20 cellular contexts compared by ENCODE assay signal in genomic region chr6:3424185-3424927, GRCh38. TPM values are rescaled to one million over a fixed set of nuclear protein-coding genes. Genes with fewer than 3 reads are reported as not detected.
DNase-seq lines count a peak whose midpoint lies in the region; ATAC-seq, FAIRE-seq and TF ChIP-seq lines count a peak whose summit lies in the region.
"Had no signal": no experiment of that assay in that cellular context is flagged by ENCODE, and none has a peak within 500 bp of the region (broad histone marks: within the 10 kb centered on the region; RNA-seq: fewer than 3 reads in every experiment).

No MANE protein-coding gene starts in this region.

- H2BK15ac ChIP-seq in mesendoderm (replicated peaks; ENCODE audit: low read depth) = no peak overlapping the region

- H3K36me3 ChIP-seq in HepG2 (replicated peaks in 1 of 2; ENCODE audit: control insufficient read depth in 1 of 2, insufficient read depth in 2 of 2, low read length in 2 of 2) = peaks cover 5 to 26% of the 10 kb centered on the region in 2 experiments
- H3K36me3 ChIP-seq in right lobe of liver = no peaks in the 10 kb centered on the region
- H3K36me3 ChIP-seq in K562 (ENCODE audit: control insufficient read depth, insufficient read depth, low read length) = no peaks in the 10 kb centered on the region
- H3K36me3 ChIP-seq in mesendoderm (ENCODE audit: control insufficient read depth, insufficient read depth, low read length) = no peaks in the 10 kb centered on the region
- H3K36me3 ChIP-seq in ascending aorta = no peaks in the 10 kb centered on the region
- H3K36me3 ChIP-seq in endodermal cell (ENCODE audit: control insufficient read depth, insufficient read depth, low read length) = no peaks in the 10 kb centered on the region
- H3K36me3 ChIP-seq: MG63 had no signal

- no peaks in the 10 kb centered on the region for H3K27me3 Mint-ChIP-seq in endodermal cell (ENCODE audit: insufficient read depth)
- H3K27me3 Mint-ChIP-seq: CD4-positive, alpha-beta memory T cell had no signal

- H3K9ac ChIP-seq in HepG2 (ENCODE audit: insufficient read depth, low read depth, low read length) (no peak overlapping the region), K562 (ENCODE audit: insufficient read depth in 1 of 2, low read depth in 2 of 2, low read length in 2 of 2) (no peak overlapping the region), mesendoderm (ENCODE audit: low read length) (no peak overlapping the region), endodermal cell (ENCODE audit: extremely low read depth, low read length, poor library complexity, severe bottlenecking) (no peak overlapping the region)
- H3K9ac ChIP-seq: KMS-11 had no signal

- peaks cover 59% of the 10 kb centered on the region for H3K4me1 Mint-ChIP-seq in endodermal cell

- TF ChIP-seq CTCF in HepG2 (CRISPR knock-in tag; IDR thresholded peaks at IDR 0.05) = no peak
- TF ChIP-seq CTCF in right lobe of liver (IDR thresholded peaks at IDR 0.05) = no peak
- no peak for TF ChIP-seq CTCF in K562 (IDR thresholded peaks at IDR 0.05 in 2 of 3, conservative IDR thresholded peaks at IDR 0.05 in 1 of 3; ENCODE audit: insufficient read depth in 2 of 3, low read depth in 1 of 3, low read length in 3 of 3)
- no peak for TF ChIP-seq CTCF in ascending aorta (IDR thresholded peaks at IDR 0.05)
- TF ChIP-seq CTCF in endodermal cell (conservative IDR thresholded peaks at IDR 0.05) = no peak

- H3K27ac ChIP-seq in HepG2 (ENCODE audit: extremely low read length, insufficient read depth, low read length) (no peak overlapping the region), right lobe of liver (no peak overlapping the region), K562 (ENCODE audit: extremely low read depth, low read depth, low read length) (no peak overlapping the region), mesendoderm (ENCODE audit: low read depth, low read length) (peak overlapping the region; percentile 30), ascending aorta (no peak overlapping the region), endodermal cell (ENCODE audit: low read depth, low read length) (no peak overlapping the region)
- H3K27ac ChIP-seq: KMS-11 had no signal

- FAIRE-seq in HepG2 (lab: Jason Lieb, UNC) (no peak), K562 (lab: Jason Lieb, UNC) (no peak)
- FAIRE-seq: D721Med, H54, RCC 7860 had no signal

- no peak overlapping the region for H4K5ac ChIP-seq in mesendoderm (ENCODE audit: low read length)

- no peak overlapping the region for H3K56ac ChIP-seq in mesendoderm (ENCODE audit: low read length)

- TF ChIP-seq RAD21 in HepG2 (CRISPR knock-in tag; IDR thresholded peaks at IDR 0.05) (no peak), K562 (CRISPR knock-in tag; conservative IDR thresholded peaks at IDR 0.05 in 1 of 2, IDR thresholded peaks at IDR 0.05 in 1 of 2) (no peak)

- 0 out of 2 replicates have a peak, but pooled peaks cover 12% of the 10 kb centered on the region for H4K20me1 ChIP-seq in HepG2 (ENCODE audit: insufficient read depth, low read length)
- no peaks in the 10 kb centered on the region for H4K20me1 ChIP-seq in K562 (replicated peaks; ENCODE audit: control insufficient read depth, insufficient read depth, low read length)

- H2BK5ac ChIP-seq in mesendoderm (ENCODE audit: low read length) = no peak overlapping the region

- H3K27me3 ChIP-seq in HepG2 (ENCODE audit: control insufficient read depth in 1 of 2, insufficient read depth in 2 of 2, low read length in 2 of 2) (no peaks in the 10 kb centered on the region), right lobe of liver (no peaks in the 10 kb centered on the region), K562 (ENCODE audit: control insufficient read depth in 2 of 2, insufficient read depth in 2 of 2, low read length in 2 of 2) (no peaks in the 10 kb centered on the region), mesendoderm (ENCODE audit: insufficient read depth, low read length, poor library complexity) (no peaks in the 10 kb centered on the region), ascending aorta (no peaks in the 10 kb centered on the region), endodermal cell (ENCODE audit: control insufficient read depth, insufficient read depth, low read length, poor library complexity, severe bottlenecking) (no peaks in the 10 kb centered on the region)
- H3K27me3 ChIP-seq: MG63 had no signal

- no peaks in the 10 kb centered on the region for H3K9me3 ChIP-seq in HepG2 (ENCODE audit: low read length)
- no peaks in the 10 kb centered on the region for H3K9me3 ChIP-seq in right lobe of liver
- H3K9me3 ChIP-seq in K562 (replicated peaks; ENCODE audit: control insufficient read depth, insufficient read depth, low read depth, low read length) = no peaks in the 10 kb centered on the region
- H3K9me3 ChIP-seq in ascending aorta = no peaks in the 10 kb centered on the region
- H3K9me3 ChIP-seq in endodermal cell (ENCODE audit: control insufficient read depth, low read length) = no peaks in the 10 kb centered on the region
- H3K9me3 ChIP-seq: MG63 had no signal

- H3K4me1 ChIP-seq in HepG2 (ENCODE audit: insufficient read depth, low read length) (peaks cover 42% of the 10 kb centered on the region), right lobe of liver (peaks cover 0 to 35% (median 11%) of the 10 kb centered on the region in 4 donors), K562 (replicated peaks in 1 of 2; ENCODE audit: control insufficient read depth in 2 of 2, insufficient read depth in 2 of 2, low read length in 2 of 2) (peaks cover 13 to 31% of the 10 kb centered on the region in 2 experiments), mesendoderm (ENCODE audit: control insufficient read depth, low read depth, low read length) (peaks cover 3% of the 10 kb centered on the region), ascending aorta (no peaks in the 10 kb centered on the region), endodermal cell (ENCODE audit: control insufficient read depth, insufficient read depth, low read length) (peaks cover 2% of the 10 kb centered on the region)

- no peak overlapping the region for H2AK5ac ChIP-seq in mesendoderm (ENCODE audit: low read length)

- 96% methylated on average over 9 of the region's 9 CpGs for WGBS in HepG2 (ENCODE audit: low lambda C conversion rate)
- WGBS in right lobe of liver (ENCODE audit: insufficient coverage, low coverage, low lambda C conversion rate, missing lambda C conversion rate) = 87% methylated on average over 9 of the region's 9 CpGs
- WGBS in K562 (ENCODE audit: insufficient coverage, low coverage, missing lambda C conversion rate) = 86% methylated on average over 9 of the region's 9 CpGs
- no CpG with 5 or more reads among the region's 9 CpGs for WGBS in mesendoderm (ENCODE audit: extremely low coverage, insufficient coverage, low lambda C conversion rate)
- 95 to 97% methylated on average over 8 to 9 of the region's 9 CpGs for WGBS in endodermal cell (ENCODE audit: insufficient coverage in 1 of 2, insufficient read length in 1 of 2), 2 experiments

- no peak for TF ChIP-seq EP300 in HepG2 (IDR thresholded peaks at IDR 0.05; ENCODE audit: low read depth in 2 of 2, low read length in 2 of 2)
- no peak for TF ChIP-seq EP300 in HepG2 (CRISPR knock-in tag; IDR thresholded peaks at IDR 0.05; ENCODE audit: borderline replicate concordance)
- TF ChIP-seq EP300 in K562 (IDR thresholded peaks at IDR 0.05; ENCODE audit: low read length) = no peak

- H3K27ac Mint-ChIP-seq in endodermal cell = no peak overlapping the region

- H2BK120ac ChIP-seq in mesendoderm (ENCODE audit: low read depth, low read length) = no peak overlapping the region

- H3K4ac ChIP-seq in mesendoderm (ENCODE audit: low read depth, low read length) = no peak overlapping the region

- intact Hi-C loops in HepG2 (cut with micrococcal nuclease; ENCODE audit: unreplicated experiment) (no loop called here), right lobe of liver (cut with DNase I) (no loop called here), K562 (cut with micrococcal nuclease) (no loop called here), ascending aorta (cut with DNase I) (no loop called here)

- DNase-seq in HepG2 (ENCODE audit: low spot score) (no peak), right lobe of liver (no peak), K562 (ENCODE audit: extremely low read depth in 1 of 4, low spot score in 3 of 4) (no peak), mesendoderm (no peak), ascending aorta (ENCODE audit: low spot score in 2 of 2) (no peak), endodermal cell (no peak), HCEC 1CT (no peak), mesenteric fat pad (ENCODE audit: low spot score) (no peak)
- DNase-seq: 8988T; CD4-positive, alpha-beta memory T cell; DMS79 treated with DMSO at 0.1 percent for 48 hours; MG63; NCI-H1105; NCI-H1694; NCI-H526 treated with DMSO at 0.1 percent for 48 hours; SIG-M5 had no signal

- no peak overlapping the region for H3K4me3 Mint-ChIP-seq in endodermal cell
- H3K4me3 Mint-ChIP-seq: CD4-positive, alpha-beta memory T cell had no signal

- no peaks in the 10 kb centered on the region for H3K79me1 ChIP-seq in mesendoderm (ENCODE audit: low read length)

- in situ Hi-C loops in HepG2 (cut with HindIII; ENCODE audit: extremely low pct_ligation_motif_present, low pct_unique_long_range_greater_than_20kb) = no loop called here
- in situ Hi-C loops in K562 (cut with MboI) = no loop called here

- CTCF ChIA-PET in HepG2 (lab: Yijun Ruan, JAX; ENCODE audit: low intra/inter-chr PET ratio, low total read pairs) = no interaction called here
- CTCF ChIA-PET in K562 (lab: Yijun Ruan, JAX; ENCODE audit: low intra/inter-chr PET ratio) = no interaction called here

- H3K79me2 ChIP-seq in HepG2 (ENCODE audit: insufficient read depth, low read length) (peaks cover 74% of the 10 kb centered on the region), K562 (ENCODE audit: control insufficient read depth, insufficient read depth, low read length) (no peaks in the 10 kb centered on the region), mesendoderm (ENCODE audit: control insufficient read depth, insufficient read depth, low read length) (no peaks in the 10 kb centered on the region)

- H4K8ac ChIP-seq in mesendoderm (ENCODE audit: low read depth, low read length) = no peak overlapping the region

- ATAC-seq in HepG2 (no peak), right lobe of liver (no peak), K562 (no peak)

- BruUV-seq in HepG2 (replicated peaks; lab: Mats Ljungman, UMichigan) (no TSS peak), K562 (replicated peaks; lab: Mats Ljungman, UMichigan) (no TSS peak)

- no peaks in the 10 kb centered on the region for H3K9me3 Mint-ChIP-seq in endodermal cell
- H3K9me3 Mint-ChIP-seq: CD4-positive, alpha-beta memory T cell had no signal

- no peak overlapping the region for H3K23ac ChIP-seq in mesendoderm (ENCODE audit: low read length)

- POLR2A ChIA-PET in HepG2 (lab: Yijun Ruan, JAX) = no interaction called here
- POLR2A ChIA-PET in K562 (lab: Yijun Ruan, JAX) = interaction anchor here (0.6 kb wide), 1 partner anchor 20 kb away, joined by 3 read pairs; no protein-coding TSS in a partner anchor

- H3K18ac ChIP-seq in mesendoderm (ENCODE audit: low read length) = peak overlapping the region; percentile 23

- TF ChIP-seq POLR2A in HepG2 (IDR thresholded peaks at IDR 0.05; ENCODE audit: insufficient read depth in 1 of 2, low read depth in 2 of 2, low read length in 2 of 2) (no peak), right lobe of liver (IDR thresholded peaks at IDR 0.05) (no peak), K562 (conservative IDR thresholded peaks at IDR 0.05) (no peak)

- H3K36me3 Mint-ChIP-seq in endodermal cell (ENCODE audit: low read depth) = peaks cover 2% of the 10 kb centered on the region

- H3K9me1 ChIP-seq in K562 (ENCODE audit: control insufficient read depth, insufficient read depth, low read length) = no peaks in the 10 kb centered on the region

- H3K4me2 ChIP-seq in HepG2 (ENCODE audit: low read depth, low read length) (no peak overlapping the region), K562 (ENCODE audit: insufficient read depth, low read length) (no peak overlapping the region), mesendoderm (ENCODE audit: low read length) (no peak overlapping the region)
- H3K4me2 ChIP-seq: KMS-11 had no signal

- no peak overlapping the region for H3K4me3 ChIP-seq in HepG2 (replicated peaks in 1 of 3; ENCODE audit: insufficient read depth in 1 of 3, low read depth in 2 of 3, low read length in 3 of 3)
- no peak overlapping the region for H3K4me3 ChIP-seq in right lobe of liver
- H3K4me3 ChIP-seq in K562 = no peak overlapping the region
- no peak overlapping the region for H3K4me3 ChIP-seq in mesendoderm (ENCODE audit: low read length)
- no peak overlapping the region for H3K4me3 ChIP-seq in ascending aorta
- no peak overlapping the region for H3K4me3 ChIP-seq in endodermal cell (ENCODE audit: low read length)
- H3K4me3 ChIP-seq: MG63 had no signal

- H2AFZ ChIP-seq in HepG2 (ENCODE audit: low read length) = no peak overlapping the region
- no peak overlapping the region for H2AFZ ChIP-seq in K562 (ENCODE audit: low read depth, low read length)

RNA-seq across cellular contexts. Expression of gene SLC22A23, which starts 32.5 kb away (rescaled TPM):
- total RNA-seq in HepG2 (2016; rRNA removed; fragmentation: Illumina TruSeq; extraction: Trizol) (14.4 and 17.5 TPM in 2 replicates), right lobe of liver (10 to 100 TPM; 11.7 to 27.6 (median 16.3) TPM), K562 (2014; rRNA removed) (4.0 TPM in 2 replicates), K562 (2014; rRNA removed; fragmentation: Illumina TruSeq; extraction: Trizol) (1.6 and 1.9 TPM in 2 replicates), K562 (2015; rRNA removed; fragmentation: Illumina TruSeq; extraction: Trizol) (1.1 and 1.2 TPM in 2 replicates), K562 (2021) (7.3 and 8.7 TPM in 2 replicates), ascending aorta (42.0 TPM), endodermal cell (10 to 100 TPM; 11.1 to 13.3 TPM), mesenteric fat pad (23.8 TPM)
- 5.9 and 6.8 TPM in 2 replicates for total RNA-seq in HepG2 (2016; cell fraction: cytosol; rRNA removed; fragmentation: Illumina TruSeq; extraction: Trizol; ENCODE audit: low read depth)
- total RNA-seq in HepG2 (2016; cell fraction: insoluble cytoplasmic fraction; rRNA removed; fragmentation: Illumina TruSeq; extraction: Trizol) = 11.7 and 17.5 TPM in 2 replicates
- 9.8 and 11.5 TPM in 2 replicates for total RNA-seq in HepG2 (2016; cell fraction: membrane; rRNA removed; fragmentation: Illumina TruSeq; extraction: Trizol)
- 33.2 and 38.2 TPM in 2 replicates for total RNA-seq in HepG2 (2016; cell fraction: nucleus; rRNA removed; fragmentation: Illumina TruSeq; extraction: Trizol)
- polyA plus RNA-seq in HepG2 (2011; rRNA removed) (11.8 and 17.3 TPM in 2 replicates), K562 (2011; rRNA removed) (2.1 and 3.2 TPM in 2 replicates), K562 (2014; fragmentation: Illumina TruSeq; extraction: Trizol) (4.1 and 5.4 TPM in 2 replicates), K562 (2014; fragmentation: Nextera tagmentation; extraction: Ambion mirVana) (under 1 TPM; 0.30 to 0.32 TPM), K562 (2014; rRNA removed) (2.5 and 4.7 TPM in 2 replicates)
- polyA plus RNA-seq in HepG2 (2011; cell fraction: cytosol; rRNA removed) = 15.4 and 19.5 TPM in 2 replicates
- 54.1 and 61.7 TPM in 2 replicates for polyA plus RNA-seq in HepG2 (2011; cell fraction: nucleus; rRNA removed)
- polyA plus RNA-seq in HepG2 (2012) = 25.2 and 36.8 TPM in 2 replicates
- polyA plus RNA-seq in HepG2 (2016; cell fraction: cytosol; fragmentation: Illumina TruSeq; extraction: Trizol; ENCODE audit: low read depth) = 2.0 and 2.2 TPM in 2 replicates
- polyA plus RNA-seq in HepG2 (2016; cell fraction: insoluble cytoplasmic fraction; fragmentation: Illumina TruSeq; extraction: Trizol; ENCODE audit: low read depth) = 12.7 and 15.3 TPM in 2 replicates
- polyA plus RNA-seq in HepG2 (2016; cell fraction: membrane; fragmentation: Illumina TruSeq; extraction: Trizol; ENCODE audit: low read depth) = 5.3 and 6.1 TPM in 2 replicates
- polyA plus RNA-seq in HepG2 (2016; cell fraction: nucleus; fragmentation: Illumina TruSeq; extraction: Trizol; ENCODE audit: insufficient read depth, low read depth) = 42.3 and 52.5 TPM in 2 replicates
- 1.4 and 75.8 TPM in 2 replicates for polyA minus RNA-seq in HepG2 (2011; rRNA and poly(A)+ RNA removed; ENCODE audit: low replicate concordance)
- 30.2 and 44.5 TPM in 2 replicates for polyA minus RNA-seq in HepG2 (2011; cell fraction: cytosol; rRNA and poly(A)+ RNA removed)
- 77.3 and 90.4 TPM in 2 replicates for polyA minus RNA-seq in HepG2 (2011; cell fraction: nucleus; rRNA and poly(A)+ RNA removed)
- 37.5 and 58.5 TPM in 2 replicates for total RNA-seq in K562 (2011; cell fraction: chromatin; rRNA removed; ENCODE audit: low replicate concordance)
- total RNA-seq in K562 (2011; cell fraction: nucleolus; rRNA removed) = 38.7 and 44.9 TPM in 2 replicates
- 41.6 and 49.3 TPM in 2 replicates for total RNA-seq in K562 (2011; cell fraction: nucleoplasm; rRNA removed)
- 3.3 and 3.5 TPM in 2 replicates for polyA plus RNA-seq in K562 (2011; cell fraction: cytosol; rRNA removed)
- polyA plus RNA-seq in K562 (2011; cell fraction: nucleus; rRNA removed) = 7.3 and 12.9 TPM in 2 replicates
- polyA plus RNA-seq in K562 (2012) = 3.6 and 8.0 TPM in 2 replicates
- 6.7 and 10.2 TPM in 2 replicates for polyA minus RNA-seq in K562 (2011; rRNA and poly(A)+ RNA removed)
- polyA minus RNA-seq in K562 (2011; cell fraction: cytosol; rRNA and poly(A)+ RNA removed) = 5.6 and 7.4 TPM in 2 replicates
- 13.2 and 15.6 TPM in 2 replicates for polyA minus RNA-seq in K562 (2011; cell fraction: nucleus; rRNA and poly(A)+ RNA removed)
- polyA plus RNA-seq in mesendoderm (2013, experiment 1 of 2) = 7.9 TPM
- polyA plus RNA-seq in mesendoderm (2013, experiment 2 of 2) = 8.4 TPM
- 21.0 TPM for polyA plus RNA-seq in endodermal cell (2013, experiment 1 of 2)
- polyA plus RNA-seq in endodermal cell (2013, experiment 2 of 2) = 18.4 TPM

Comparison
In these comparisons a context has a peak if more than half of its experiments do, and no peak if none do; other contexts are left out.
1. Of the 241 proteins assayed by ChIP-seq in both HepG2 and K562: peak only in HepG2: none; only in K562: MEIS2, NFIC, ZBTB33 and ZNF24; in both: ZBTB40; in neither: 235; mixed calls (peak in some experiments, not most) for 1.